In the genomic region with DNA sequence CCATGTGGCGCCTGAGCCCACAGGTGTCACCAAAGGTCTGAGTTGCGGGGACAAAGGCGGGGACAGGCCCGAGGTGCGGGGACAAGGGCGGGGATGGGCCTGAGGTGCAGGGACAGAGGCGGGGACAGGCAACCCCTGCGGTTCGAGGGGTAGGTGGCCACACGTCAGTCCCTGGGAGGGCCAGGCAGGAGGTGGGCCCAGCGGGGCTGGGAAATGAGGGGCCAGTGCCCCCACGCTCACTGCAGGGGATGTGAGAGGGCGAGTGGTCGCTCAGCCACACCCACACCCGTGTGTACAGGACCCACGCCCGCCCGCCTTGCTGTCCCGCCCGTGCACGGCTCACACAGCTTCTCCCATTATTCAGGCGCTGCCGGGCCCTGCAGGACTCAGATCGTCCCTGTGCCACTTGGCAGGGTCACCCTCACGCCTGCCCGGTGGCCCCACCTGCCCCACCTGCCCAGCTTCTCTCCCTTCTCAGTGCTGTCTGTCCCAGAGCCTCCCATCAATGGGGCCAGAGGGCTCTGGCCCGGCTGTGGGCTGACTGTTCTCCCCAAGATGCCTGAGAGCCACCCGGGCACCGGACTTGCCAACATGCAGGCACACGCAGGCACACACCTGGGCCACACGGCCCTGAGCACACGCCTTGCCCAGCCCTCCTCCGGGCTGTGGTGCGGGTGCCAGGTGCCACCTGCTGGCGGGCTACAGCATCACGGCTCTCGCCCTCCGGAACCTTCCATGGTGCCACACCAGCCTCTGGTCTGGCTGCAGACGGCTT, we compare ENCODE assay signal across 1 cellular context.
TF ChIP-seq lines count a peak whose summit lies in the region.

No MANE protein-coding gene starts in this region.

TF ChIP-seq in HepG2, 621 proteins besides CTCF, POLR2A, EP300 and RAD21 (continued from another document and continues in another):
- TF ChIP-seq, protein P1, sequence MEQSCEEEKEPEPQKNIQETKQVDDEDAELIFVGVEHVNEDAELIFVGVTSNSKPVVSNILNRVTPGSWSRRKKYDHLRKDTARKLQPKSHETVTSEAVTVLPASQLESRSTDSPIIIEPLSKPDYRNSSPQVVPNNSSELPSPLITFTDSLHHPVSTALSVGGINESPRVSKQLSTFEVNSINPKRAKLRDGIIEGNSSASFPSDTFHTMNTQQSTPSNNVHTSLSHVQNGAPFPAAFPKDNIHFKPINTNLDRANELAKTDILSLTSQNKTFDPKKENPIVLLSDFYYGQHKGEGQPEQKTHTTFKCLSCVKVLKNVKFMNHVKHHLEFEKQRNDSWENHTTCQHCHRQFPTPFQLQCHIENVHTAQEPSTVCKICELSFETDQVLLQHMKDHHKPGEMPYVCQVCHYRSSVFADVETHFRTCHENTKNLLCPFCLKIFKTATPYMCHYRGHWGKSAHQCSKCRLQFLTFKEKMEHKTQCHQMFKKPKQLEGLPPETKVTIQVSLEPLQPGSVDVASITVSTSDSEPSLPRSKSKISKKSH (CRISPR knock-in tag; IDR thresholded peaks at IDR 0.05; ENCODE audit: borderline replicate concordance) = no peak
- TF ChIP-seq ZNF20 (CRISPR knock-in tag; IDR thresholded peaks at IDR 0.05) (no peak), RORA (CRISPR knock-in tag; IDR thresholded peaks at IDR 0.05) (no peak), ARNT2 (CRISPR knock-in tag; IDR thresholded peaks at IDR 0.05; ENCODE audit: low read depth) (no peak), NPAS2 (CRISPR knock-in tag; IDR thresholded peaks at IDR 0.05; ENCODE audit: borderline replicate concordance) (no peak), ZNF629 (CRISPR knock-in tag; conservative IDR thresholded peaks at IDR 0.05) (no peak), PHF5A (CRISPR knock-in tag; IDR thresholded peaks at IDR 0.05; ENCODE audit: low read depth, unreplicated experiment) (no peak), ZNF678 (CRISPR knock-in tag; IDR thresholded peaks at IDR 0.05) (no peak), ZBTB8A (CRISPR knock-in tag; IDR thresholded peaks at IDR 0.05; ENCODE audit: borderline replicate concordance, low read depth) (no peak), ZNF44 (CRISPR knock-in tag; IDR thresholded peaks at IDR 0.05) (no peak), SIN3B (IDR thresholded peaks at IDR 0.05; ENCODE audit: low read length) (no peak), STAG1 (CRISPR knock-in tag; IDR thresholded peaks at IDR 0.05) (peak; percentile 100), MXI1 (IDR thresholded peaks at IDR 0.05; ENCODE audit: borderline replicate concordance, low read depth, low read length) (peak; percentile 44; the same call in 1 of the 3 replicates), GATAD2A (CRISPR knock-in tag; IDR thresholded peaks at IDR 0.05) (peak; percentile 57), PHF20 (CRISPR knock-in tag; IDR thresholded peaks at IDR 0.05) (no peak), KLF15 (CRISPR knock-in tag; IDR thresholded peaks at IDR 0.05; ENCODE audit: borderline replicate concordance) (no peak), ZNF510 (CRISPR knock-in tag; IDR thresholded peaks at IDR 0.05; ENCODE audit: low read depth) (no peak), ZFP36L2 (CRISPR knock-in tag; IDR thresholded peaks at IDR 0.05) (no peak), NR1H2 (CRISPR knock-in tag; IDR thresholded peaks at IDR 0.05; ENCODE audit: borderline replicate concordance, low read depth) (no peak), HNRNPL (IDR thresholded peaks at IDR 0.05; ENCODE audit: low read depth, low read length) (peak; percentile 95), GATA4 (IDR thresholded peaks at IDR 0.05; ENCODE audit: borderline replicate concordance, low read depth) (no peak), ETV6 (CRISPR knock-in tag; conservative IDR thresholded peaks at IDR 0.05) (no peak), GLI4 (CRISPR knock-in tag; IDR thresholded peaks at IDR 0.05; ENCODE audit: borderline replicate concordance) (no peak), CEBPG (CRISPR knock-in tag; IDR thresholded peaks at IDR 0.05) (0 out of 2 replicates have a peak, but pooled peaks have one; percentile 14), ZNF607 (CRISPR knock-in tag; IDR thresholded peaks at IDR 0.05; ENCODE audit: borderline replicate concordance) (no peak), ZNF12 (CRISPR knock-in tag; IDR thresholded peaks at IDR 0.05) (no peak), ZNF350 (CRISPR knock-in tag; IDR thresholded peaks at IDR 0.05; ENCODE audit: borderline replicate concordance, low read depth) (no peak), FOSL2 (CRISPR knock-in tag; IDR thresholded peaks at IDR 0.05) (peak; percentile 35; the same call in 1 of the 2 replicates), FOXM1 (CRISPR knock-in tag; IDR thresholded peaks at IDR 0.05) (no peak), ZNF546 (CRISPR knock-in tag; conservative IDR thresholded peaks at IDR 0.05) (peak; percentile 82), GFI1 (CRISPR knock-in tag; IDR thresholded peaks at IDR 0.05; ENCODE audit: borderline replicate concordance) (no peak), PPARG (CRISPR knock-in tag; conservative IDR thresholded peaks at IDR 0.05) (no peak), ZFP90 (CRISPR knock-in tag; IDR thresholded peaks at IDR 0.05; ENCODE audit: borderline replicate concordance) (no peak), FOXK1 (CRISPR knock-in tag; IDR thresholded peaks at IDR 0.05; ENCODE audit: borderline replicate concordance, low read depth) (no peak), THAP11 (CRISPR knock-in tag; IDR thresholded peaks at IDR 0.05) (0 out of 2 replicates have a peak, but pooled peaks have one; percentile 50), HOXA7 (CRISPR knock-in tag; IDR thresholded peaks at IDR 0.05) (no peak), ZNF530 (CRISPR knock-in tag; IDR thresholded peaks at IDR 0.05; ENCODE audit: low read depth) (no peak), ZNF180 (CRISPR knock-in tag; IDR thresholded peaks at IDR 0.05; ENCODE audit: borderline replicate concordance, low read depth) (no peak)
- TF ChIP-seq, protein P2, sequence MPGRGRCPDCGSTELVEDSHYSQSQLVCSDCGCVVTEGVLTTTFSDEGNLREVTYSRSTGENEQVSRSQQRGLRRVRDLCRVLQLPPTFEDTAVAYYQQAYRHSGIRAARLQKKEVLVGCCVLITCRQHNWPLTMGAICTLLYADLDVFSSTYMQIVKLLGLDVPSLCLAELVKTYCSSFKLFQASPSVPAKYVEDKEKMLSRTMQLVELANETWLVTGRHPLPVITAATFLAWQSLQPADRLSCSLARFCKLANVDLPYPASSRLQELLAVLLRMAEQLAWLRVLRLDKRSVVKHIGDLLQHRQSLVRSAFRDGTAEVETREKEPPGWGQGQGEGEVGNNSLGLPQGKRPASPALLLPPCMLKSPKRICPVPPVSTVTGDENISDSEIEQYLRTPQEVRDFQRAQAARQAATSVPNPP (CRISPR knock-in tag; IDR thresholded peaks at IDR 0.05) = no peak
- TF ChIP-seq, protein P3, sequence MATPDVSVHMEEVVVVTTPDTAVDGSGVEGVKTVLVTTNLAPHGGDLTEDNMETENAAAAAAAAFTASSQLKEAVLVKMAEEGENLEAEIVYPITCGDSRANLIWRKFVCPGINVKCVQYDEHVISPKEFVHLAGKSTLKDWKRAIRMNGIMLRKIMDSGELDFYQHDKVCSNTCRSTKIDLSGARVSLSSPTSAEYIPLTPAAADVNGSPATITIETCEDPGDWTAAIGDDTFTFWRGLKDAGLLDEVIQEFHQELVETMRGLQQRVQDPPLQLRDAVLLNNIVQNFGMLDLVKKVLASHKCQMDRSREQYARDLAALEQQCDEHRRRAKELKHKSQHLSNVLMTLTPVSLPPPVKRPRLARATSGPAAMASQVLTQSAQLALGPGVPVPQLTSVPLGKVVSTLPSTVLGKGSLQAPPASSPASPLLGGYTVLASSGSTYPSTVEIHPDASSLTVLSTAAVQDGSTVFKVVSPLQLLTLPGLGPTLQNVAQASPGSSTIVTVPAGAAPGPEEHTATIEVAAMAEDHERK (CRISPR knock-in tag; IDR thresholded peaks at IDR 0.05; ENCODE audit: low read depth) = no peak
- TF ChIP-seq, protein P4, sequence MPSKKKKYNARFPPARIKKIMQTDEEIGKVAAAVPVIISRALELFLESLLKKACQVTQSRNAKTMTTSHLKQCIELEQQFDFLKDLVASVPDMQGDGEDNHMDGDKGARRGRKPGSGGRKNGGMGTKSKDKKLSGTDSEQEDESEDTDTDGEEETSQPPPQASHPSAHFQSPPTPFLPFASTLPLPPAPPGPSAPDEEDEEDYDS (CRISPR knock-in tag; IDR thresholded peaks at IDR 0.05) = no peak
- TF ChIP-seq, protein P5, sequence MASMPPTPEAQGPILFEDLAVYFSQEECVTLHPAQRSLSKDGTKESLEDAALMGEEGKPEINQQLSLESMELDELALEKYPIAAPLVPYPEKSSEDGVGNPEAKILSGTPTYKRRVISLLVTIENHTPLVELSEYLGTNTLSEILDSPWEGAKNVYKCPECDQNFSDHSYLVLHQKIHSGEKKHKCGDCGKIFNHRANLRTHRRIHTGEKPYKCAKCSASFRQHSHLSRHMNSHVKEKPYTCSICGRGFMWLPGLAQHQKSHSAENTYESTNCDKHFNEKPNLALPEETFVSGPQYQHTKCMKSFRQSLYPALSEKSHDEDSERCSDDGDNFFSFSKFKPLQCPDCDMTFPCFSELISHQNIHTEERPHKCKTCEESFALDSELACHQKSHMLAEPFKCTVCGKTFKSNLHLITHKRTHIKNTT (CRISPR knock-in tag; IDR thresholded peaks at IDR 0.05) = no peak
- TF ChIP-seq, protein P6, sequence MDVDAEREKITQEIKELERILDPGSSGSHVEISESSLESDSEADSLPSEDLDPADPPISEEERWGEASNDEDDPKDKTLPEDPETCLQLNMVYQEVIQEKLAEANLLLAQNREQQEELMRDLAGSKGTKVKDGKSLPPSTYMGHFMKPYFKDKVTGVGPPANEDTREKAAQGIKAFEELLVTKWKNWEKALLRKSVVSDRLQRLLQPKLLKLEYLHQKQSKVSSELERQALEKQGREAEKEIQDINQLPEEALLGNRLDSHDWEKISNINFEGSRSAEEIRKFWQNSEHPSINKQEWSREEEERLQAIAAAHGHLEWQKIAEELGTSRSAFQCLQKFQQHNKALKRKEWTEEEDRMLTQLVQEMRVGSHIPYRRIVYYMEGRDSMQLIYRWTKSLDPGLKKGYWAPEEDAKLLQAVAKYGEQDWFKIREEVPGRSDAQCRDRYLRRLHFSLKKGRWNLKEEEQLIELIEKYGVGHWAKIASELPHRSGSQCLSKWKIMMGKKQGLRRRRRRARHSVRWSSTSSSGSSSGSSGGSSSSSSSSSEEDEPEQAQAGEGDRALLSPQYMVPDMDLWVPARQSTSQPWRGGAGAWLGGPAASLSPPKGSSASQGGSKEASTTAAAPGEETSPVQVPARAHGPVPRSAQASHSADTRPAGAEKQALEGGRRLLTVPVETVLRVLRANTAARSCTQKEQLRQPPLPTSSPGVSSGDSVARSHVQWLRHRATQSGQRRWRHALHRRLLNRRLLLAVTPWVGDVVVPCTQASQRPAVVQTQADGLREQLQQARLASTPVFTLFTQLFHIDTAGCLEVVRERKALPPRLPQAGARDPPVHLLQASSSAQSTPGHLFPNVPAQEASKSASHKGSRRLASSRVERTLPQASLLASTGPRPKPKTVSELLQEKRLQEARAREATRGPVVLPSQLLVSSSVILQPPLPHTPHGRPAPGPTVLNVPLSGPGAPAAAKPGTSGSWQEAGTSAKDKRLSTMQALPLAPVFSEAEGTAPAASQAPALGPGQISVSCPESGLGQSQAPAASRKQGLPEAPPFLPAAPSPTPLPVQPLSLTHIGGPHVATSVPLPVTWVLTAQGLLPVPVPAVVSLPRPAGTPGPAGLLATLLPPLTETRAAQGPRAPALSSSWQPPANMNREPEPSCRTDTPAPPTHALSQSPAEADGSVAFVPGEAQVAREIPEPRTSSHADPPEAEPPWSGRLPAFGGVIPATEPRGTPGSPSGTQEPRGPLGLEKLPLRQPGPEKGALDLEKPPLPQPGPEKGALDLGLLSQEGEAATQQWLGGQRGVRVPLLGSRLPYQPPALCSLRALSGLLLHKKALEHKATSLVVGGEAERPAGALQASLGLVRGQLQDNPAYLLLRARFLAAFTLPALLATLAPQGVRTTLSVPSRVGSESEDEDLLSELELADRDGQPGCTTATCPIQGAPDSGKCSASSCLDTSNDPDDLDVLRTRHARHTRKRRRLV (CRISPR knock-in tag; IDR thresholded peaks at IDR 0.05) = no peak
- TF ChIP-seq, protein P7, sequence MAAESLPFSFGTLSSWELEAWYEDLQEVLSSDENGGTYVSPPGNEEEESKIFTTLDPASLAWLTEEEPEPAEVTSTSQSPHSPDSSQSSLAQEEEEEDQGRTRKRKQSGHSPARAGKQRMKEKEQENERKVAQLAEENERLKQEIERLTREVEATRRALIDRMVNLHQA (CRISPR knock-in tag; IDR thresholded peaks at IDR 0.05) = no peak
- TF ChIP-seq, protein P8, sequence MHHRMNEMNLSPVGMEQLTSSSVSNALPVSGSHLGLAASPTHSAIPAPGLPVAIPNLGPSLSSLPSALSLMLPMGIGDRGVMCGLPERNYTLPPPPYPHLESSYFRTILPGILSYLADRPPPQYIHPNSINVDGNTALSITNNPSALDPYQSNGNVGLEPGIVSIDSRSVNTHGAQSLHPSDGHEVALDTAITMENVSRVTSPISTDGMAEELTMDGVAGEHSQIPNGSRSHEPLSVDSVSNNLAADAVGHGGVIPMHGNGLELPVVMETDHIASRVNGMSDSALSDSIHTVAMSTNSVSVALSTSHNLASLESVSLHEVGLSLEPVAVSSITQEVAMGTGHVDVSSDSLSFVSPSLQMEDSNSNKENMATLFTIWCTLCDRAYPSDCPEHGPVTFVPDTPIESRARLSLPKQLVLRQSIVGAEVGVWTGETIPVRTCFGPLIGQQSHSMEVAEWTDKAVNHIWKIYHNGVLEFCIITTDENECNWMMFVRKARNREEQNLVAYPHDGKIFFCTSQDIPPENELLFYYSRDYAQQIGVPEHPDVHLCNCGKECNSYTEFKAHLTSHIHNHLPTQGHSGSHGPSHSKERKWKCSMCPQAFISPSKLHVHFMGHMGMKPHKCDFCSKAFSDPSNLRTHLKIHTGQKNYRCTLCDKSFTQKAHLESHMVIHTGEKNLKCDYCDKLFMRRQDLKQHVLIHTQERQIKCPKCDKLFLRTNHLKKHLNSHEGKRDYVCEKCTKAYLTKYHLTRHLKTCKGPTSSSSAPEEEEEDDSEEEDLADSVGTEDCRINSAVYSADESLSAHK (CRISPR knock-in tag; IDR thresholded peaks at IDR 0.05; ENCODE audit: borderline replicate concordance) = no peak
- TF ChIP-seq, protein P9, sequence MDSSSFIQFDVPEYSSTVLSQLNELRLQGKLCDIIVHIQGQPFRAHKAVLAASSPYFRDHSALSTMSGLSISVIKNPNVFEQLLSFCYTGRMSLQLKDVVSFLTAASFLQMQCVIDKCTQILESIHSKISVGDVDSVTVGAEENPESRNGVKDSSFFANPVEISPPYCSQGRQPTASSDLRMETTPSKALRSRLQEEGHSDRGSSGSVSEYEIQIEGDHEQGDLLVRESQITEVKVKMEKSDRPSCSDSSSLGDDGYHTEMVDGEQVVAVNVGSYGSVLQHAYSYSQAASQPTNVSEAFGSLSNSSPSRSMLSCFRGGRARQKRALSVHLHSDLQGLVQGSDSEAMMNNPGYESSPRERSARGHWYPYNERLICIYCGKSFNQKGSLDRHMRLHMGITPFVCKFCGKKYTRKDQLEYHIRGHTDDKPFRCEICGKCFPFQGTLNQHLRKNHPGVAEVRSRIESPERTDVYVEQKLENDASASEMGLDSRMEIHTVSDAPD (CRISPR knock-in tag; IDR thresholded peaks at IDR 0.05) = no peak
- TF ChIP-seq, protein P10, sequence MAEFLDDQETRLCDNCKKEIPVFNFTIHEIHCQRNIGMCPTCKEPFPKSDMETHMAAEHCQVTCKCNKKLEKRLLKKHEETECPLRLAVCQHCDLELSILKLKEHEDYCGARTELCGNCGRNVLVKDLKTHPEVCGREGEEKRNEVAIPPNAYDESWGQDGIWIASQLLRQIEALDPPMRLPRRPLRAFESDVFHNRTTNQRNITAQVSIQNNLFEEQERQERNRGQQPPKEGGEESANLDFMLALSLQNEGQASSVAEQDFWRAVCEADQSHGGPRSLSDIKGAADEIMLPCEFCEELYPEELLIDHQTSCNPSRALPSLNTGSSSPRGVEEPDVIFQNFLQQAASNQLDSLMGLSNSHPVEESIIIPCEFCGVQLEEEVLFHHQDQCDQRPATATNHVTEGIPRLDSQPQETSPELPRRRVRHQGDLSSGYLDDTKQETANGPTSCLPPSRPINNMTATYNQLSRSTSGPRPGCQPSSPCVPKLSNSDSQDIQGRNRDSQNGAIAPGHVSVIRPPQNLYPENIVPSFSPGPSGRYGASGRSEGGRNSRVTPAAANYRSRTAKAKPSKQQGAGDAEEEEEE (CRISPR knock-in tag; IDR thresholded peaks at IDR 0.05; ENCODE audit: borderline replicate concordance) = no peak
